ENCODE assay signal across 14 cellular contexts in genomic region chr18:67783215-67783946, GRCh38.
DNase-seq lines count a peak whose midpoint lies in the region; ATAC-seq, FAIRE-seq and TF ChIP-seq lines count a peak whose summit lies in the region.
"Had no signal": no experiment of that assay in that cellular context is flagged by ENCODE, and none has a peak within 500 bp of the region (broad histone marks: within the 10 kb centered on the region; RNA-seq: fewer than 3 reads in every experiment).

No MANE protein-coding gene starts in this region.

- CTCF ChIA-PET in A549 (lab: Yijun Ruan, JAX) = interaction anchor here (0.6 kb wide), 1 partner anchor 566 kb away, joined by 3 read pairs; no protein-coding TSS in a partner anchor
- CTCF ChIA-PET in naive thymus-derived CD4-positive, alpha-beta T cell (lab: Charles Lee) = no interaction called here

- no peaks in the 10 kb centered on the region for H3K9me3 Mint-ChIP-seq in activated naive CD8-positive, alpha-beta T cell treated with anti-CD3 and anti-CD28 coated beads for 36 hours
- H3K9me3 Mint-ChIP-seq in naive thymus-derived CD4-positive, alpha-beta T cell = peaks cover 0 to 4% (median 0%) of the 10 kb centered on the region in 11 donors
- H3K9me3 Mint-ChIP-seq: activated CD4-positive, alpha-beta memory T cell treated with anti-CD3 and anti-CD28 coated beads, Interleukin-2, amount 10 ng/mL, durations not matched to agents 7 days and 5 days had no signal

- H3K36me3 ChIP-seq in naive thymus-derived CD4-positive, alpha-beta T cell (ENCODE audit: control insufficient read depth in 2 of 3, insufficient read depth in 3 of 3, low read length in 3 of 3) = no peaks in the 10 kb centered on the region

- H3K36me3 Mint-ChIP-seq in activated naive CD8-positive, alpha-beta T cell treated with anti-CD3 and anti-CD28 coated beads for 36 hours = no peaks in the 10 kb centered on the region
- H3K36me3 Mint-ChIP-seq in naive thymus-derived CD4-positive, alpha-beta T cell = no peaks in the 10 kb centered on the region
- H3K36me3 Mint-ChIP-seq: CD4-positive, alpha-beta memory T cell; T-cell had no signal

- TF ChIP-seq RAD21 in A549 (conservative IDR thresholded peaks at IDR 0.05 in 1 of 2, IDR thresholded peaks at IDR 0.05 in 1 of 2) = no peak

- peaks cover 8% of the 10 kb centered on the region for H3K4me1 Mint-ChIP-seq in activated naive CD8-positive, alpha-beta T cell treated with anti-CD3 and anti-CD28 coated beads for 36 hours
- no peaks in the 10 kb centered on the region for H3K4me1 Mint-ChIP-seq in naive thymus-derived CD4-positive, alpha-beta T cell
- H3K4me1 Mint-ChIP-seq: activated CD4-positive, alpha-beta memory T cell treated with anti-CD3 and anti-CD28 coated beads, Interleukin-2, amount 10 ng/mL, durations not matched to agents 7 days and 5 days; CD4-positive, alpha-beta memory T cell; T-cell had no signal

- POLR2A ChIA-PET in A549 (lab: Yijun Ruan, JAX) = no interaction called here
- POLR2A ChIA-PET in naive thymus-derived CD4-positive, alpha-beta T cell (lab: Charles Lee) = no interaction called here

- H3K4me2 ChIP-seq in A549 = no peak overlapping the region

- no peaks in the 10 kb centered on the region for H3K4me1 ChIP-seq in A549
- H3K4me1 ChIP-seq in naive thymus-derived CD4-positive, alpha-beta T cell (ENCODE audit: control insufficient read depth in 2 of 2, insufficient read depth in 2 of 2, low read length in 2 of 2) = no peaks in the 10 kb centered on the region

- H3K4me3 Mint-ChIP-seq in activated naive CD8-positive, alpha-beta T cell treated with anti-CD3 and anti-CD28 coated beads for 36 hours = no peak overlapping the region
- no peak overlapping the region for H3K4me3 Mint-ChIP-seq in naive thymus-derived CD4-positive, alpha-beta T cell
- H3K4me3 Mint-ChIP-seq: activated CD4-positive, alpha-beta memory T cell treated with anti-CD3 and anti-CD28 coated beads, Interleukin-2, amount 10 ng/mL, durations not matched to agents 7 days and 5 days; CD4-positive, alpha-beta memory T cell; T-cell had no signal

- WGBS in A549 (ENCODE audit: missing lambda C conversion rate) = 0% methylated on average over 1 of the region's 1 CpG

- intact Hi-C loops in naive thymus-derived CD4-positive, alpha-beta T cell (cut with micrococcal nuclease) = no loop called here

- no peaks in the 10 kb centered on the region for H3K9me3 ChIP-seq in A549
- H3K9me3 ChIP-seq in naive thymus-derived CD4-positive, alpha-beta T cell (ENCODE audit: control insufficient read depth in 2 of 3, low read length in 3 of 3) = no peaks in the 10 kb centered on the region

- ATAC-seq in A549 (peak in 1 of 2 experiments; percentile 29; a peak in 3 of 6 replicates), GM19455 (IDR thresholded peaks at IDR 0.05; ENCODE audit: unreplicated experiment) (no peak)
- no peak for ATAC-seq in naive thymus-derived CD4-positive, alpha-beta T cell
- ATAC-seq: GM12878, T-cell had no signal

- FAIRE-seq in A549 (lab: Jason Lieb, UNC) (no peak), H54 (lab: Jason Lieb, UNC) (peak; percentile 48)
- FAIRE-seq: GM12878 had no signal

- H3K27me3 Mint-ChIP-seq in activated naive CD8-positive, alpha-beta T cell treated with anti-CD3 and anti-CD28 coated beads for 36 hours = peaks cover 15% of the 10 kb centered on the region
- peaks cover 0 to 4% (median 0%) of the 10 kb centered on the region in 5 donors for H3K27me3 Mint-ChIP-seq in naive thymus-derived CD4-positive, alpha-beta T cell
- H3K27me3 Mint-ChIP-seq: activated CD4-positive, alpha-beta memory T cell treated with anti-CD3 and anti-CD28 coated beads, Interleukin-2, amount 10 ng/mL, durations not matched to agents 7 days and 5 days; CD4-positive, alpha-beta memory T cell; T-cell had no signal

- peak overlapping the region; percentile 60 for H3K27ac Mint-ChIP-seq in activated naive CD8-positive, alpha-beta T cell treated with anti-CD3 and anti-CD28 coated beads for 36 hours
- no peak overlapping the region for H3K27ac Mint-ChIP-seq in naive thymus-derived CD4-positive, alpha-beta T cell
- H3K27ac Mint-ChIP-seq: activated CD4-positive, alpha-beta memory T cell treated with anti-CD3 and anti-CD28 coated beads, Interleukin-2, amount 10 ng/mL, durations not matched to agents 7 days and 5 days; T-cell had no signal

- TF ChIP-seq POLR2A in A549 (IDR thresholded peaks at IDR 0.05; ENCODE audit: low read length) (no peak), H54 (IDR thresholded peaks at IDR 0.05; ENCODE audit: low read depth, low read length) (no peak)

- no peak for TF ChIP-seq CTCF in A549 (IDR thresholded peaks at IDR 0.05)

- H3K27ac ChIP-seq in A549 = peak overlapping the region in 1 of 2 experiments; percentile 54; a peak in 3 of 6 replicates
- H3K27ac ChIP-seq in naive thymus-derived CD4-positive, alpha-beta T cell (ENCODE audit: low read depth, low read length) = no peak overlapping the region

- H3K4me3 ChIP-seq in A549 = no peak overlapping the region
- H3K4me3 ChIP-seq in naive thymus-derived CD4-positive, alpha-beta T cell (ENCODE audit: low read length) = no peak overlapping the region
- H3K4me3 ChIP-seq: GM12878 had no signal

- peak in 1 of 2 experiments; percentile 20 for DNase-seq in A549 (ENCODE audit: low read depth in 1 of 2, low spot score in 1 of 2)
- DNase-seq in H54 (ENCODE audit: insufficient read length, low spot score) = no peak
- no peak for DNase-seq in activated naive CD8-positive, alpha-beta T cell treated with anti-CD3 and anti-CD28 coated beads for 36 hours
- peak; percentile 69 for DNase-seq in glomerular visceral epithelial cell (ENCODE audit: extremely low spot score)
- DNase-seq in naive thymus-derived CD4-positive, alpha-beta T cell = no peak
- no peak for DNase-seq in NCI-H128 (lab: John Stamatoyannopoulos, UW; ENCODE audit: unreplicated experiment)
- DNase-seq in GDM1 (lab: John Stamatoyannopoulos, UW) = no peak
- DNase-seq: activated CD4-positive, alpha-beta memory T cell treated with anti-CD3 and anti-CD28 coated beads, Interleukin-2, amount 10 ng/mL, durations not matched to agents 7 days and 5 days; CD4-positive, alpha-beta memory T cell; Karpas-422; NCI-H69; T-cell had no signal

- no peaks in the 10 kb centered on the region for H3K27me3 ChIP-seq in naive thymus-derived CD4-positive, alpha-beta T cell (ENCODE audit: control insufficient read depth in 2 of 2, insufficient read depth in 2 of 2, low read length in 2 of 2)

- no peak for TF ChIP-seq EP300 in A549 (IDR thresholded peaks at IDR 0.05)

TF ChIP-seq in A549, 52 proteins besides CTCF, POLR2A, EP300 and RAD21:
- no peak for TF ChIP-seq CHD2 (IDR thresholded peaks at IDR 0.05; ENCODE audit: low read length, partially characterized antibody)
- TF ChIP-seq FOSL2 (IDR thresholded peaks at IDR 0.05) = no peak
- TF ChIP-seq FOSL2 (CRISPR knock-in tag; IDR thresholded peaks at IDR 0.05) = peak; percentile 42
- 0 out of 2 replicates have a peak, but pooled peaks have one; percentile 22 for TF ChIP-seq JUNB (IDR thresholded peaks at IDR 0.05)
TF ChIP-seq in A549: peak in this region for 2.
